In the genomic region with DNA sequence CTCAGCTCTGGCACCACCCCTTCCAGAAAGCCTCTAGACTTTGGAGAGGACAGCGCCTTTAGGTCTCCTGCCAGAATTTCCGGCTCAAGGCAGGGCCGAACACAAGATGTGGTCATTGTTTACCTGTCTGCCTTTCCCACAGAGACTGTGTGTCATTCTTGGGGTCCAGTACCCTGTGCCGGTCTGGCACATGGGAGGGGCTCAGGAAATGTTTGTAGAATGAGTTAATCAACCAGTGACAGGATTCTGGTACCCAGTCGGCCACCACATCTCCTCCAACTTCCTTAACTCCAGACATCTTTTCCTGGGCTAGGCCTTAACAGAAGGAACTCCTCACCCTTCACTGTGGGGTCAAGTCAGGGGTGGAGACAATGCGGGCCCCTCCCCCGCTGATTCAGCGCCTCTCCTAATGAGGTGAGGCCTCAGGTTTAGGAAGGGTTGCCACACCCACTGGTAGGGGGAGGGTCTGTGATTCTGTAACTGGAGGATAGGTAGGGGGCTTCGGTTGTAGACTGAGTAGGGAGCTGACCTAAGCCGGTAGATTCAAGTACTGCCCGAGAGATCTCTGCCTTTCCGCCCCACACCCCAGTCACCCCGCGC, we compare ENCODE assay signal across 8 cellular contexts. TPM values are rescaled to one million over a fixed set of nuclear protein-coding genes. Genes with fewer than 3 reads are reported as not detected.
A peak's percentile ranks its signal among the peaks of the same experiment; 100 is the strongest.
DNase-seq lines count a peak whose midpoint lies in the region; ATAC-seq and TF ChIP-seq lines count a peak whose summit lies in the region.

No MANE protein-coding gene starts in this region.

- H3K27ac ChIP-seq in SJSA1 (peak overlapping the region; percentile 88), mesodermal cell (ENCODE audit: low read depth, low read length, severe bottlenecking) (peak overlapping the region; percentile 90), thoracic aorta (peak overlapping the region; percentile 96 to 99)

- H3K4me1 ChIP-seq in SJSA1 (replicated peaks), result peaks cover 27% of the 10 kb centered on the region
- H3K4me1 ChIP-seq in mesodermal cell (ENCODE audit: control insufficient read depth, insufficient read depth, low read length, poor library complexity, severe bottlenecking), result peaks cover 26% of the 10 kb centered on the region
- H3K4me1 ChIP-seq in thoracic aorta (ENCODE audit: control insufficient read depth in 1 of 2, low read depth in 2 of 2), result peaks cover 0 to 8% of the 10 kb centered on the region in 2 donors

- no peaks in the 10 kb centered on the region for H3K36me3 ChIP-seq in SJSA1
- no peaks in the 10 kb centered on the region for H3K36me3 ChIP-seq in mesodermal cell (ENCODE audit: control insufficient read depth, insufficient read depth, low read length)
- H3K36me3 ChIP-seq in thoracic aorta, result no peaks in the 10 kb centered on the region

- no peaks in the 10 kb centered on the region for H3K27me3 ChIP-seq in SJSA1 (replicated peaks)
- no peaks in the 10 kb centered on the region for H3K27me3 ChIP-seq in thoracic aorta (replicated peaks; ENCODE audit: insufficient read depth)

- ATAC-seq in HG02973 (IDR thresholded peaks at IDR 0.05; ENCODE audit: unreplicated experiment), result peak; percentile 4
- peak; percentile 65 for ATAC-seq in thoracic aorta (ENCODE audit: insufficient number of reproducible peaks, low FRiP score, low read depth)

- H3K4me3 ChIP-seq in SJSA1 (peak overlapping the region; percentile 61), mesodermal cell (ENCODE audit: extremely low read depth, insufficient read depth, low read length, poor library complexity, severe bottlenecking) (peak overlapping the region; percentile 57), thoracic aorta (peak overlapping the region; percentile 99)

- TF ChIP-seq CTCF in thoracic aorta (IDR thresholded peaks at IDR 0.05), result no peak

- DNase-seq in NCI-H2029 (lab: John Stamatoyannopoulos, UW), result peak; percentile 55
- no peak for DNase-seq in NCI-H2029 treated with DMSO at 0.1 percent for 48 hours (lab: John Stamatoyannopoulos, UW)
- peak; percentile 85 to 86 for DNase-seq in SJSA1 (ENCODE audit: low read depth in 1 of 2, low spot score in 2 of 2)
- peak; percentile 93 for DNase-seq in dermis blood vessel endothelial cell
- DNase-seq in thoracic aorta (ENCODE audit: low spot score), result peak; percentile 25
- DNase-seq in NCI-H1436 (lab: John Stamatoyannopoulos, UW), result no peak

- H3K9me3 ChIP-seq in SJSA1 (replicated peaks), result no peaks in the 10 kb centered on the region
- no peaks in the 10 kb centered on the region for H3K9me3 ChIP-seq in mesodermal cell (ENCODE audit: control insufficient read depth, low read length)
- H3K9me3 ChIP-seq in thoracic aorta, result no peaks in the 10 kb centered on the region

- 28 to 40% methylated on average over 2 to 8 of the region's 14 CpGs for WGBS in mesodermal cell (ENCODE audit: insufficient coverage in 2 of 2), 2 experiments

RNA-seq across cellular contexts. Expression of a gene that starts 29.3 kb away (rescaled TPM):
- 0.53 TPM in 1 of 2 replicates, not detected in the other for total RNA-seq in SJSA1 (2014; rRNA removed; shearing (Covaris generic))
- total RNA-seq in dermis blood vessel endothelial cell, result 94.4 and 162 TPM in 2 replicates
- polyA plus RNA-seq in mesodermal cell (2013, experiment 1 of 2), result 25.9 TPM
- 18.5 TPM for polyA plus RNA-seq in mesodermal cell (2013, experiment 2 of 2)
- 10 to 100 TPM; 24.6 to 43.4 TPM for total RNA-seq in thoracic aorta

Comparison
In these comparisons a context has a peak if more than half of its experiments do, and no peak if none do; other contexts are left out.
1. DNase-seq: peak in NCI-H2029 (single experiment), SJSA1 (2 of 2), dermis blood vessel endothelial cell (single experiment) and thoracic aorta (single experiment); none in NCI-H2029 treated with DMSO at 0.1 percent for 48 hours (single experiment) and NCI-H1436 (single experiment).
2. RNA of a gene that starts 29.3 kb away (total RNA-seq): 94.4 to 162 TPM in dermis blood vessel endothelial cell and 24.6 to 43.4 TPM in thoracic aorta; 0.53 TPM in SJSA1; every median in the first group is over 10 times any median in the second.
3. Peak in every context shown above with its lines, with median percentiles within 50 percentile points of each other: H3K27ac ChIP-seq and H3K4me3 ChIP-seq.